Comparison of ENCODE assay signal across 21 cellular contexts in genomic region chr12:96260644-96261043, GRCh38.
DNase-seq lines count a peak whose midpoint lies in the region; ATAC-seq and TF ChIP-seq lines count a peak whose summit lies in the region.
"Had no signal": no experiment of that assay in that cellular context is flagged by ENCODE, and none has a peak within 500 bp of the region (broad histone marks: within the 10 kb centered on the region; RNA-seq: fewer than 3 reads in every experiment).

No MANE protein-coding gene starts in this region.

- intact Hi-C loops in head of caudate nucleus (cut with DNase I): no loop called here

- peaks cover 37% of the 10 kb centered on the region for H3K36me3 ChIP-seq in GM23248 (ENCODE audit: low read depth)
- H3K36me3 ChIP-seq: HAP-1 had no signal

- no peaks in the 10 kb centered on the region for H3K4me1 Mint-ChIP-seq in activated T-cell treated with anti-CD3 and anti-CD28 coated beads, Interleukin-2, amount 50 U/mL, for 72 hours (ENCODE audit: low read depth)
- H3K4me1 Mint-ChIP-seq in chondrocyte (ENCODE audit: low read depth): peaks cover 20% of the 10 kb centered on the region
- H3K4me1 Mint-ChIP-seq in nephron progenitor cell: no peaks in the 10 kb centered on the region

- WGBS in GM23248 (ENCODE audit: low coverage in 1 of 2, low lambda C conversion rate in 2 of 2, missing lambda C conversion rate in 2 of 2), 2 experiments: 98 to 100% methylated on average over 3 of the region's 3 CpGs

- TF ChIP-seq CTCF in chondrocyte (IDR thresholded peaks at IDR 0.05): no peak
- no peak for TF ChIP-seq CTCF in nephron progenitor cell (IDR thresholded peaks at IDR 0.05)

- H3K79me2 ChIP-seq in GM23248 (ENCODE audit: insufficient read depth): peaks cover 90% of the 10 kb centered on the region

- no peak overlapping the region for H3K4me3 ChIP-seq in GM23248
- H3K4me3 ChIP-seq: HAP-1, suprapubic skin had no signal

- H3K9me3 Mint-ChIP-seq in activated T-cell treated with anti-CD3 and anti-CD28 coated beads, Interleukin-2, amount 50 U/mL, for 72 hours: no peaks in the 10 kb centered on the region
- H3K9me3 Mint-ChIP-seq in chondrocyte (ENCODE audit: low read depth) (no peaks in the 10 kb centered on the region), nephron progenitor cell (no peaks in the 10 kb centered on the region)
- H3K9me3 Mint-ChIP-seq: activated T-helper 1 cell treated with anti-CD3 and anti-CD28 coated beads, Interleukin-12 subunit alpha, Interleukin-12 subunit beta, Interleukin-2, Interleukin-4 antibody, amounts not matched to agents 30 ng/mL and 10 ng/mL and 1 ng/mL, durations not matched to agents 14 hours and 24 hours and 36 hours had no signal

- peak overlapping the region; percentile 76 for H3K27ac Mint-ChIP-seq in activated T-cell treated with anti-CD3 and anti-CD28 coated beads, Interleukin-2, amount 50 U/mL, for 72 hours
- H3K27ac Mint-ChIP-seq in chondrocyte (ENCODE audit: unreplicated experiment): peak overlapping the region; percentile 3
- peak overlapping the region; percentile 57 for H3K27ac Mint-ChIP-seq in nephron progenitor cell
- H3K27ac Mint-ChIP-seq: activated T-helper 1 cell treated with anti-CD3 and anti-CD28 coated beads, Interleukin-12 subunit alpha, Interleukin-12 subunit beta, Interleukin-2, Interleukin-4 antibody, amounts not matched to agents 30 ng/mL and 10 ng/mL and 1 ng/mL, durations not matched to agents 14 hours and 24 hours and 36 hours had no signal

- H3K9me2 ChIP-seq in GM23248 (ENCODE audit: insufficient read depth): no peaks in the 10 kb centered on the region

- no peak for DNase-seq in activated T-cell treated with anti-CD3 and anti-CD28 coated beads, Interleukin-2, amount 50 U/mL, for 72 hours
- no peak for DNase-seq in activated T-cell treated with anti-CD3 and anti-CD28 coated beads, Interleukin-2, amount 50 U/mL, for 1 hour
- DNase-seq in GM23248 (no peak), chondrocyte (ENCODE audit: low spot score) (no peak), nephron progenitor cell (no peak), head of caudate nucleus (no peak), NCI-H187 (lab: John Stamatoyannopoulos, UW) (no peak)
- DNase-seq: C1 segment of cervical spinal cord; glutamatergic neuron; left cardiac atrium; MV-4-11; NCI-H1694 treated with DMSO at 0.1 percent for 48 hours; NCI-H2227 treated with DMSO at 0.1 percent for 48 hours; stimulated activated CD8-positive, alpha-beta memory T cell treated with anti-CD3 and anti-CD28 coated beads, Interleukin-4, amount 100 ng/mL, for 48 hours; T-helper 9 cell had no signal

- peaks cover 13 to 26% of the 10 kb centered on the region in 2 donors for H3K36me3 Mint-ChIP-seq in activated T-cell treated with anti-CD3 and anti-CD28 coated beads, Interleukin-2, amount 50 U/mL, for 72 hours (ENCODE audit: insufficient read depth in 2 of 2)
- H3K36me3 Mint-ChIP-seq in chondrocyte (ENCODE audit: low read depth): peaks cover 14% of the 10 kb centered on the region
- peaks cover 54% of the 10 kb centered on the region for H3K36me3 Mint-ChIP-seq in nephron progenitor cell (ENCODE audit: low read depth)

- peaks cover 96% of the 10 kb centered on the region for H3F3A ChIP-seq in GM23248 (ENCODE audit: insufficient read depth)

- H2AFZ ChIP-seq in GM23248: no peak overlapping the region

- peaks cover 19% of the 10 kb centered on the region for H3K4me1 ChIP-seq in GM23248 (ENCODE audit: insufficient read depth)
- H3K4me1 ChIP-seq: HAP-1 had no signal

- H3K9me3 ChIP-seq in GM23248 (ENCODE audit: low read depth): no peaks in the 10 kb centered on the region
- H3K9me3 ChIP-seq: HAP-1, suprapubic skin had no signal

- in situ Hi-C loops in GM23248 (cut with MboI): no loop called here

- no peaks in the 10 kb centered on the region for H4K20me1 ChIP-seq in GM23248 (ENCODE audit: insufficient read depth)

- no peak overlapping the region for H3K4me2 ChIP-seq in GM23248 (ENCODE audit: unreplicated experiment)
- H3K4me2 ChIP-seq: KMS-11 had no signal

- H3K4me3 Mint-ChIP-seq in activated T-cell treated with anti-CD3 and anti-CD28 coated beads, Interleukin-2, amount 50 U/mL, for 72 hours: no peak overlapping the region
- H3K4me3 Mint-ChIP-seq in chondrocyte (ENCODE audit: unreplicated experiment) (no peak overlapping the region), nephron progenitor cell (no peak overlapping the region)
- H3K4me3 Mint-ChIP-seq: activated T-helper 1 cell treated with anti-CD3 and anti-CD28 coated beads, Interleukin-12 subunit alpha, Interleukin-12 subunit beta, Interleukin-2, Interleukin-4 antibody, amounts not matched to agents 30 ng/mL and 10 ng/mL and 1 ng/mL, durations not matched to agents 14 hours and 24 hours and 36 hours had no signal

- H3K27me3 Mint-ChIP-seq in activated T-cell treated with anti-CD3 and anti-CD28 coated beads, Interleukin-2, amount 50 U/mL, for 72 hours (ENCODE audit: low read depth): no peaks in the 10 kb centered on the region
- H3K27me3 Mint-ChIP-seq in chondrocyte (ENCODE audit: low read depth): no peaks in the 10 kb centered on the region
- H3K27me3 Mint-ChIP-seq in nephron progenitor cell (ENCODE audit: low read depth, poor library complexity): no peaks in the 10 kb centered on the region

- peak overlapping the region; percentile 61 for H3K27ac ChIP-seq in GM23248
- H3K27ac ChIP-seq: KMS-11, suprapubic skin had no signal

- ATAC-seq in activated T-cell treated with anti-CD3 and anti-CD28 coated beads, Interleukin-2, amount 50 U/mL, for 72 hours (replicated peaks in 1 of 2): no peak
- no peak for ATAC-seq in HG03521 (IDR thresholded peaks at IDR 0.05; ENCODE audit: unreplicated experiment)
- ATAC-seq: left cardiac atrium, sciatic nerve had no signal

- H3K9ac ChIP-seq in GM23248: no peak overlapping the region
- H3K9ac ChIP-seq: KMS-11 had no signal

- H3K27me3 ChIP-seq in GM23248 (replicated peaks; ENCODE audit: insufficient read depth): no peaks in the 10 kb centered on the region
- H3K27me3 ChIP-seq: suprapubic skin had no signal

Comparison
In these comparisons a context has a peak if more than half of its experiments do, and no peak if none do; other contexts are left out.
1. H3K27ac Mint-ChIP-seq: peak in every context shown above with its lines; median percentile 76 in activated T-cell treated with anti-CD3 and anti-CD28 coated beads, Interleukin-2, amount 50 U/mL, for 72 hours; 57 in nephron progenitor cell; 3 in chondrocyte.